ENCODE assay signal across 14 cellular contexts in the genomic region with DNA sequence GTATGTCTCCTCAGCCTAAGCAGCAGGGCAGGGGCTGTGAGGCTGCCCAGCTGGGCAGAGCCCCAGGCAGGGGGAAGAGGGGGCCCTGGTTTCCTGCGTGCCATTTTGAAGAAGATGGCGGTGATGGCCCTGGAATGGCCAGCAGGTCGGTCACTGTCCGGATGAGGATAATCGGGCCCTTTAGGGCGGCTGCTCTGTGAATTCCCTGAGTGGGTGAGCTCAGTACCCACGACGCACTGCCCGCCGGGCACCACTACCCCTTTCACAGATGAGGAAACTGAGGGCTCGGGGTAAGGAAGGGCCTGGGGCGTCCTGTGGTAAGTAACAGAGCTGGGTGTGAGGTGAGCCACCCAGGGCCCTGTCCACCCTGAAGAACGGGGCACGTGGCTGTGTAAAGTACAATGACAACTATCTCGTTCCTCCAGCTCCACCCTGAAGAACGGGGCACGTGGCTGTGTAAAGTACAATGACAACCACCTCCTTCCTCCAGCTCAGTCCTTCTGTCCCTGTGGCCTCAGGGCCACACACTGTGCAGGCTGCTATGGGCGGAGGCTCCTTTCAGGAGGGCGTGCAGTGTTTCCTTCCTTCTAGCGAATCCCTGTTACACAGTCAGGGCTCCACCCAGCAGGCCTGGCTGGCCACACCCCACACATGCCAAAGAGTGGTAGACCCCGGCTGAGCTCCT. TPM values are rescaled to one million over a fixed set of nuclear protein-coding genes. Genes with fewer than 3 reads are reported as not detected.
DNase-seq lines count a peak whose midpoint lies in the region; ATAC-seq and TF ChIP-seq lines count a peak whose summit lies in the region.
"Had no signal": no experiment of that assay in that cellular context is flagged by ENCODE, and none has a peak within 500 bp of the region (broad histone marks: within the 10 kb centered on the region; RNA-seq: fewer than 3 reads in every experiment).

No MANE protein-coding gene starts in this region.

- H3K4me3 ChIP-seq in SJSA1, result no peak overlapping the region
- H3K4me3 ChIP-seq in neutrophil (ENCODE audit: low read depth in 1 of 2, low read length in 1 of 2), result no peak overlapping the region
- H3K4me3 ChIP-seq in PC-3 (ENCODE audit: low read length), result no peak overlapping the region
- H3K4me3 ChIP-seq: breast epithelium, esophagus squamous epithelium, thyroid gland had no signal

- H3K79me2 ChIP-seq in PC-3 (ENCODE audit: low read length), result no peaks in the 10 kb centered on the region

- CTCF ChIA-PET in PC-3 (lab: Charles Lee) (no interaction called here), GM10248 (lab: Yijun Ruan, JAX) (interaction anchor here (0.9 to 6.4 kb wide), 5 partner anchors 10 to 232 kb away, joined by 3 to 46 read pairs (median 5); no protein-coding TSS in a partner anchor)

- no peak overlapping the region for H3K4me2 ChIP-seq in PC-3 (ENCODE audit: low read length)

- H3K9me3 ChIP-seq in SJSA1 (replicated peaks) (0 out of 2 replicates have a peak, but pooled peaks cover 6% of the 10 kb centered on the region), neutrophil (no peaks in the 10 kb centered on the region), PC-3 (ENCODE audit: low read length) (no peaks in the 10 kb centered on the region)
- H3K9me3 ChIP-seq: breast epithelium, esophagus squamous epithelium, thyroid gland had no signal

- no peaks in the 10 kb centered on the region for H3K9me2 ChIP-seq in PC-3 (replicated peaks; ENCODE audit: low read length)

- H3K27me3 ChIP-seq in SJSA1 (replicated peaks) (no peaks in the 10 kb centered on the region), neutrophil (no peaks in the 10 kb centered on the region), PC-3 (ENCODE audit: low read length) (no peaks in the 10 kb centered on the region)
- H3K27me3 ChIP-seq: breast epithelium, thyroid gland had no signal

- H2AFZ ChIP-seq in PC-3 (ENCODE audit: low read length), result no peak overlapping the region

- H3F3A ChIP-seq in PC-3 (ENCODE audit: low read length, unreplicated experiment), result peaks cover 4% of the 10 kb centered on the region

- ATAC-seq in esophagus mucosa (peak; percentile 52), PC-3 (no peak)

- no TSS peak for BruUV-seq in PC-3 (replicated peaks; lab: Mats Ljungman, UMichigan)

- peak; percentile 26 for DNase-seq in NCI-H748 (lab: John Stamatoyannopoulos, UW; ENCODE audit: unreplicated experiment)
- no peak for DNase-seq in NCI-H748 treated with DMSO at 0.1 percent for 48 hours (lab: John Stamatoyannopoulos, UW)
- DNase-seq in SJSA1 (ENCODE audit: low read depth in 1 of 2, low spot score in 2 of 2), result peak; percentile 88 to 95
- DNase-seq in PC-3, result no peak
- no peak for DNase-seq in GM10248 (ENCODE audit: extremely low spot score)
- DNase-seq in activated CD8-positive, alpha-beta memory T cell treated with anti-CD3 and anti-CD28 coated beads, Interleukin-2, amount 50 U/mL, for 48 hours, result no peak
- DNase-seq: activated gamma-delta T cell, esophagus squamous epithelium, HFFc6, NCI-H187 treated with DMSO at 0.1 percent for 48 hours, thyroid gland had no signal

- no peak overlapping the region for H3K9ac ChIP-seq in PC-3 (ENCODE audit: low read length)

- H3K27ac ChIP-seq in SJSA1 (peak overlapping the region; percentile 41), neutrophil (peak overlapping the region; percentile 63), PC-3 (ENCODE audit: low read length) (no peak overlapping the region)
- H3K27ac ChIP-seq: breast epithelium, esophagus squamous epithelium, thyroid gland had no signal

- intact Hi-C loops in PC-3 (cut with micrococcal nuclease), result no loop called here

- peaks cover 58% of the 10 kb centered on the region for H3K36me3 ChIP-seq in SJSA1
- peaks cover 100% of the 10 kb centered on the region for H3K36me3 ChIP-seq in neutrophil
- peaks cover 9% of the 10 kb centered on the region for H3K36me3 ChIP-seq in PC-3 (ENCODE audit: low read depth, low read length)
- H3K36me3 ChIP-seq: breast epithelium, thyroid gland had no signal

- H4K20me1 ChIP-seq in PC-3 (ENCODE audit: low read length), result no peaks in the 10 kb centered on the region

- POLR2A ChIA-PET in PC-3 (lab: Charles Lee; ENCODE audit: unreplicated experiment), result interaction anchor here (0.5 kb wide), 1 partner anchor 39 kb away, joined by 11 read pairs; no protein-coding TSS in a partner anchor
- POLR2A ChIA-PET in GM10248 (lab: Yijun Ruan, JAX), result no interaction called here

- peaks cover 25% of the 10 kb centered on the region for H3K4me1 ChIP-seq in SJSA1 (replicated peaks)
- peaks cover 9 to 12% of the 10 kb centered on the region in 2 experiments for H3K4me1 ChIP-seq in neutrophil (ENCODE audit: control insufficient read depth in 1 of 2, insufficient read depth in 1 of 2, low read depth in 1 of 2, low read length in 1 of 2)
- no peaks in the 10 kb centered on the region for H3K4me1 ChIP-seq in PC-3 (ENCODE audit: insufficient read depth, low read length)
- H3K4me1 ChIP-seq: breast epithelium, thyroid gland had no signal

- TF ChIP-seq CTCF in neutrophil (IDR thresholded peaks at IDR 0.05) (no peak), PC-3 (conservative IDR thresholded peaks at IDR 0.05; ENCODE audit: low read depth, low read length) (no peak), GM10248 (IDR thresholded peaks at IDR 0.05; ENCODE audit: control extremely low read depth, extremely low read depth, low read depth, missing control alignments) (no peak)

RNA-seq across cellular contexts. Expression of gene ITGB2, which starts 23.2 kb away (rescaled TPM):
- 116 and 120 TPM in 2 replicates for total RNA-seq in SJSA1 (2014; rRNA removed; shearing (Covaris generic))
- total RNA-seq in esophagus mucosa (7.1 TPM), PC-3 (2014; rRNA removed) (45.1 and 45.7 TPM in 2 replicates)

RNA-seq across cellular contexts. Expression of gene PTTG1IP, which starts 24.0 kb away (rescaled TPM):
- 403 and 590 TPM in 2 replicates for total RNA-seq in SJSA1 (2014; rRNA removed; shearing (Covaris generic))
- total RNA-seq in esophagus mucosa (67.1 TPM), PC-3 (2014; rRNA removed) (330 and 455 TPM in 2 replicates)

RNA-seq across cellular contexts. Expression of gene SLX9, which starts 42.4 kb away (rescaled TPM):
- 25.5 and 31.6 TPM in 2 replicates for total RNA-seq in SJSA1 (2014; rRNA removed; shearing (Covaris generic))
- total RNA-seq in esophagus mucosa (27.2 TPM), PC-3 (2014; rRNA removed) (80.1 and 94.9 TPM in 2 replicates)

Comparison
In these comparisons a context has a peak if more than half of its experiments do, and no peak if none do; other contexts are left out.
1. DNase-seq: peak in NCI-H748 (single experiment) and SJSA1 (2 of 2); none in NCI-H748 treated with DMSO at 0.1 percent for 48 hours (single experiment), PC-3 (single experiment), GM10248 (single experiment) and activated CD8-positive, alpha-beta memory T cell treated with anti-CD3 and anti-CD28 coated beads, Interleukin-2, amount 50 U/mL, for 48 hours (single experiment).